ENCODE assay signal across 21 cellular contexts in genomic region chr1:61953076-61953789, GRCh38.
"Had no signal": no experiment of that assay in that cellular context is flagged by ENCODE, and none has a peak within 500 bp of the region (broad histone marks: within the 10 kb centered on the region; RNA-seq: fewer than 3 reads in every experiment).

No MANE protein-coding gene starts in this region.

- H3K4me1 Mint-ChIP-seq: activated CD4-positive, alpha-beta memory T cell treated with anti-CD3 and anti-CD28 coated beads, Interleukin-2, amount 10 ng/mL, durations not matched to agents 7 days and 5 days; natural killer cell; stimulated activated naive CD8-positive, alpha-beta T cell treated with anti-CD3 and anti-CD28 coated beads, Interleukin-15, amount 100 ng/mL, for 72 hours had no signal

- H3K27me3 Mint-ChIP-seq: activated CD4-positive, alpha-beta memory T cell treated with anti-CD3 and anti-CD28 coated beads, Interleukin-2, amount 10 ng/mL, durations not matched to agents 7 days and 5 days; activated naive CD8-positive, alpha-beta T cell treated with anti-CD3 and anti-CD28 coated beads for 36 hours; stimulated activated naive CD8-positive, alpha-beta T cell treated with anti-CD3 and anti-CD28 coated beads, Interleukin-15, amount 100 ng/mL, for 72 hours had no signal

- H3K36me3 Mint-ChIP-seq: activated naive CD8-positive, alpha-beta T cell treated with anti-CD3 and anti-CD28 coated beads for 36 hours; natural killer cell had no signal

- ATAC-seq: activated T-cell treated with anti-CD3 and anti-CD28 coated beads, Interleukin-2, amount 50 U/mL, for 72 hours; left colon; mucosa of descending colon; natural killer cell; stimulated activated naive CD8-positive, alpha-beta T cell treated with anti-CD3 and anti-CD28 coated beads, Interleukin-15, amount 100 ng/mL, for 72 hours; upper lobe of right lung had no signal

- H3K9me3 Mint-ChIP-seq: activated CD4-positive, alpha-beta memory T cell treated with anti-CD3 and anti-CD28 coated beads, Interleukin-2, amount 10 ng/mL, durations not matched to agents 7 days and 5 days; activated naive CD8-positive, alpha-beta T cell treated with anti-CD3 and anti-CD28 coated beads for 36 hours; activated T-cell treated with anti-CD3 and anti-CD28 coated beads, Interleukin-2, amount 50 U/mL, for 72 hours; natural killer cell; stimulated activated naive CD8-positive, alpha-beta T cell treated with anti-CD3 and anti-CD28 coated beads, Interleukin-15, amount 100 ng/mL, for 72 hours had no signal

- DNase-seq: activated CD4-positive, alpha-beta memory T cell treated with anti-CD3 and anti-CD28 coated beads, Interleukin-2, amount 10 ng/mL, durations not matched to agents 7 days and 5 days; activated CD8-positive, alpha-beta memory T cell treated with anti-CD3 and anti-CD28 coated beads, Interleukin-2, amount 50 U/mL, for 4 hours; activated gamma-delta T cell treated with Interleukin-2 at 50 U/mL for 16 hours; activated naive CD8-positive, alpha-beta T cell treated with anti-CD3 and anti-CD28 coated beads for 36 hours; activated T-cell treated with anti-CD3 and anti-CD28 coated beads, Interleukin-2, amount 50 U/mL, for 72 hours; anterior cingulate cortex; effector CD8-positive, alpha-beta T cell; hippocampal formation; left colon; mammary epithelial cell; mucosa of descending colon; natural killer cell; occipital lobe; stimulated activated CD4-positive, alpha-beta T cell treated with anti-CD3 and anti-CD28 coated beads, Interleukin-4, amount 100 ng/mL, for 24 hours; stimulated activated naive CD8-positive, alpha-beta T cell treated with anti-CD3 and anti-CD28 coated beads, Interleukin-15, amount 100 ng/mL, for 72 hours; T1000; testis; upper lobe of right lung had no signal

- H3K27me3 ChIP-seq: cardiac muscle cell, testis, upper lobe of right lung had no signal

- H3K4me1 ChIP-seq: prostate gland, upper lobe of right lung had no signal

- H3K4me3 ChIP-seq: cardiac muscle cell, coronary artery, mucosa of descending colon, prostate gland, testis, upper lobe of right lung had no signal

- H3K27ac Mint-ChIP-seq: activated CD4-positive, alpha-beta memory T cell treated with anti-CD3 and anti-CD28 coated beads, Interleukin-2, amount 10 ng/mL, durations not matched to agents 7 days and 5 days; activated naive CD8-positive, alpha-beta T cell treated with anti-CD3 and anti-CD28 coated beads for 36 hours; activated T-cell treated with anti-CD3 and anti-CD28 coated beads, Interleukin-2, amount 50 U/mL, for 72 hours; natural killer cell; stimulated activated naive CD8-positive, alpha-beta T cell treated with anti-CD3 and anti-CD28 coated beads, Interleukin-15, amount 100 ng/mL, for 72 hours had no signal

- H3K9me3 ChIP-seq: mucosa of descending colon, prostate gland, testis, upper lobe of right lung had no signal

- H3K4me3 Mint-ChIP-seq: activated CD4-positive, alpha-beta memory T cell treated with anti-CD3 and anti-CD28 coated beads, Interleukin-2, amount 10 ng/mL, durations not matched to agents 7 days and 5 days; activated naive CD8-positive, alpha-beta T cell treated with anti-CD3 and anti-CD28 coated beads for 36 hours; activated T-cell treated with anti-CD3 and anti-CD28 coated beads, Interleukin-2, amount 50 U/mL, for 72 hours; natural killer cell; stimulated activated naive CD8-positive, alpha-beta T cell treated with anti-CD3 and anti-CD28 coated beads, Interleukin-15, amount 100 ng/mL, for 72 hours had no signal

- H3K36me3 ChIP-seq: cardiac muscle cell, prostate gland, upper lobe of right lung had no signal

- H3K27ac ChIP-seq: coronary artery, prostate gland, testis, upper lobe of right lung had no signal
